In genomic region chr6:30614044-30614842, GRCh38 we compare ENCODE assay signal across 8 cellular contexts. TPM values are rescaled to one million over a fixed set of nuclear protein-coding genes. Genes with fewer than 3 reads are reported as not detected.
DNase-seq lines count a peak whose midpoint lies in the region; ATAC-seq and TF ChIP-seq lines count a peak whose summit lies in the region.

No MANE protein-coding gene starts in this region.

- no peak for DNase-seq in GM06990 (ENCODE audit: extremely low read depth, insufficient read length)
- peak; percentile 67 for DNase-seq in OCI-M1 (lab: John Stamatoyannopoulos, UW)
- no peak for DNase-seq in endothelial cell (ENCODE audit: low spot score)
- no peak for DNase-seq in trophoblast cell
- no peak for DNase-seq in NAMALWA (ENCODE audit: low spot score)
- DNase-seq in kidney glomerular epithelial cell (lab: John Stamatoyannopoulos, UW), result no peak
- DNase-seq in T-helper 9 cell, result no peak

- WGBS in trophoblast cell (ENCODE audit: extremely low coverage, insufficient coverage, insufficient read length), result no CpG with 5 or more reads among the region's 8 CpGs

- no peak overlapping the region for H4K91ac ChIP-seq in trophoblast cell (ENCODE audit: low read depth, low read length)

- peak overlapping the region; percentile 38 for H3K27ac ChIP-seq in trophoblast cell (ENCODE audit: low read depth, low read length)

- no peak for TF ChIP-seq CTCF in GM06990 (IDR thresholded peaks at IDR 0.05; ENCODE audit: insufficient read depth, low read length, poor library complexity, severe bottlenecking)
- no peak for TF ChIP-seq CTCF in endothelial cell (IDR thresholded peaks at IDR 0.05; ENCODE audit: unreplicated experiment)

- no peaks in the 10 kb centered on the region for H3K9me3 Mint-ChIP-seq in endothelial cell (ENCODE audit: unreplicated experiment)

- no peak overlapping the region for H2BK12ac ChIP-seq in trophoblast cell (ENCODE audit: low read length)

- H2BK5ac ChIP-seq in trophoblast cell (ENCODE audit: low read depth, low read length, poor library complexity), result no peak overlapping the region

- H2BK120ac ChIP-seq in trophoblast cell (ENCODE audit: insufficient read depth, low read length, poor library complexity), result no peak overlapping the region

- H3K4me3 Mint-ChIP-seq in endothelial cell (ENCODE audit: unreplicated experiment), result peak overlapping the region; percentile 99

- H3K23ac ChIP-seq in trophoblast cell (ENCODE audit: low read length), result no peak overlapping the region

- no peak overlapping the region for H3K4ac ChIP-seq in trophoblast cell (ENCODE audit: low read depth, low read length)

- H3K18ac ChIP-seq in trophoblast cell (ENCODE audit: low read length), result no peak overlapping the region

- H3K4me3 ChIP-seq in GM06990 (replicated peaks; ENCODE audit: low read depth, low read length), result peak overlapping the region; percentile 18
- no peak overlapping the region for H3K4me3 ChIP-seq in trophoblast cell (ENCODE audit: low read depth, low read length)

- peak overlapping the region; percentile 46 for H3K4me2 ChIP-seq in trophoblast cell (ENCODE audit: low read length)

- peak overlapping the region; percentile 77 for H3K9ac ChIP-seq in trophoblast cell (ENCODE audit: low read length)

- H3K14ac ChIP-seq in trophoblast cell (ENCODE audit: low read length), result no peak overlapping the region

- H3K79me1 ChIP-seq in trophoblast cell (ENCODE audit: low read length), result peaks cover 16% of the 10 kb centered on the region

- H3K27me3 Mint-ChIP-seq in endothelial cell (ENCODE audit: unreplicated experiment), result peaks cover 20% of the 10 kb centered on the region

- peaks cover 43% of the 10 kb centered on the region for H3K4me1 Mint-ChIP-seq in endothelial cell (ENCODE audit: unreplicated experiment)

- no peak overlapping the region for H2AK5ac ChIP-seq in trophoblast cell (ENCODE audit: low read length)

- peak overlapping the region; percentile 82 for H3K27ac Mint-ChIP-seq in endothelial cell (ENCODE audit: unreplicated experiment)

- no peak for ATAC-seq in HG03039 (IDR thresholded peaks at IDR 0.05; ENCODE audit: unreplicated experiment)

- H3K36me3 ChIP-seq in GM06990 (ENCODE audit: control insufficient read depth, insufficient read depth, low read length) (peaks cover 9% of the 10 kb centered on the region), trophoblast cell (ENCODE audit: control insufficient read depth in 1 of 2, insufficient read depth in 2 of 2, low read length in 2 of 2) (peaks cover 7 to 23% of the 10 kb centered on the region in 2 experiments)

- no peaks in the 10 kb centered on the region for H3K9me3 ChIP-seq in trophoblast cell (ENCODE audit: insufficient read depth, low read depth, low read length)

- H2AFZ ChIP-seq in trophoblast cell (ENCODE audit: insufficient read depth, low read length, poor library complexity), result no peak overlapping the region

- no peaks in the 10 kb centered on the region for H3K27me3 ChIP-seq in GM06990 (replicated peaks; ENCODE audit: control insufficient read depth, insufficient read depth, low read length)
- H3K27me3 ChIP-seq in trophoblast cell (ENCODE audit: insufficient read depth, low read length), result no peaks in the 10 kb centered on the region

- H3K4me1 ChIP-seq in trophoblast cell (ENCODE audit: control insufficient read depth in 1 of 2, insufficient read depth in 2 of 2, low read length in 2 of 2), result peaks cover 3 to 6% of the 10 kb centered on the region in 2 experiments

- H3K36me3 Mint-ChIP-seq in endothelial cell (ENCODE audit: low read depth, unreplicated experiment), result peaks cover 34% of the 10 kb centered on the region

- peaks cover 15% of the 10 kb centered on the region for H3K79me2 ChIP-seq in trophoblast cell (ENCODE audit: control insufficient read depth, insufficient read depth, low read length, poor library complexity)

- H4K8ac ChIP-seq in trophoblast cell (ENCODE audit: low read depth, low read length), result no peak overlapping the region

- no peak overlapping the region for H4K12ac ChIP-seq in trophoblast cell (ENCODE audit: low read depth, low read length)

RNA-seq across cellular contexts. Expression of gene PPP1R10, which starts 2.8 kb away (rescaled TPM):
- 75.8 TPM for total RNA-seq in endothelial cell (ENCODE audit: unreplicated experiment)
- 153 and 155 TPM in 2 replicates for polyA plus RNA-seq in trophoblast cell (2013)

RNA-seq across cellular contexts. Expression of gene MRPS18B, which starts 3.4 kb away (rescaled TPM):
- 39.8 TPM for total RNA-seq in endothelial cell (ENCODE audit: unreplicated experiment)
- polyA plus RNA-seq in trophoblast cell (2013), result 35.8 and 36.9 TPM in 2 replicates

RNA-seq across cellular contexts. Expression of gene ATAT1, which starts 12.4 kb away (rescaled TPM):
- 30.3 TPM for total RNA-seq in endothelial cell (ENCODE audit: unreplicated experiment)
- polyA plus RNA-seq in trophoblast cell (2013), result 25.4 and 28.5 TPM in 2 replicates

RNA-seq across cellular contexts. Expression of gene C6orf136, which starts 32.7 kb away (rescaled TPM):
- 15.1 TPM for total RNA-seq in endothelial cell (ENCODE audit: unreplicated experiment)
- polyA plus RNA-seq in trophoblast cell (2013), result 17.3 and 18.1 TPM in 2 replicates

RNA-seq across cellular contexts. Expression of gene ABCF1, which starts 43.0 kb away (rescaled TPM):
- 57.2 TPM for total RNA-seq in endothelial cell (ENCODE audit: unreplicated experiment)
- 67.5 and 68.9 TPM in 2 replicates for polyA plus RNA-seq in trophoblast cell (2013)
